10 cellular contexts compared by ENCODE assay signal in the genomic region with DNA sequence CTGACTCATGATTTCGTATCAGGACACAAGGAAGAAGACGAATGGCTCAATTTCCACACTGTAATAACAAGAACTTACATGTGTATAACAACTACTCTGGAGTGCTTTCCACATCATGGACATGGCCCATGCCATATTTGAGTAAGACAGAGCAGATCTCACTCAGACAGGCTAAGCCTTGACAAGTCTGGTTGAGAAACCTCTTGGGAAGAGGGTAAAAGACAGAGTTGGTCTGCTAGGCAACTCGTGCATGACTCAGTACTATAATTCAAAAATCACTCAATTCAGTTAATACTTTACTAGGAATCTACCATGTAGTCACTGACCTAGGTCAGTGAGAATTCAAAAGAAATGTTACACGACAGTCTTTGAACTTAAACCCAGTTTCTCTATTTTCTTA. TPM values are rescaled to one million over a fixed set of nuclear protein-coding genes. Genes with fewer than 3 reads are reported as not detected.
A peak's percentile ranks its signal among the peaks of the same experiment; 100 is the strongest.
DNase-seq lines count a peak whose midpoint lies in the region; ATAC-seq and TF ChIP-seq lines count a peak whose summit lies in the region.
"Had no signal": no experiment of that assay in that cellular context is flagged by ENCODE, and none has a peak within 500 bp of the region (broad histone marks: within the 10 kb centered on the region; RNA-seq: fewer than 3 reads in every experiment).

No MANE protein-coding gene starts in this region.

- TF ChIP-seq POLR2A in suprapubic skin (IDR thresholded peaks at IDR 0.05), result no peak
- no peak for TF ChIP-seq POLR2A in esophagus muscularis mucosa (IDR thresholded peaks at IDR 0.05; ENCODE audit: low read depth)

- intact Hi-C loops in esophagus muscularis mucosa (cut with DNase I), result no loop called here

- TF ChIP-seq EP300 in suprapubic skin (IDR thresholded peaks at IDR 0.05) (no peak), esophagus muscularis mucosa (IDR thresholded peaks at IDR 0.05) (no peak)

- H3K27ac ChIP-seq in suprapubic skin (no peak overlapping the region), esophagus muscularis mucosa (replicated peaks in 1 of 4) (no peak overlapping the region)
- H3K27ac ChIP-seq: transverse colon had no signal

- H3K9me3 ChIP-seq in suprapubic skin (no peaks in the 10 kb centered on the region), esophagus muscularis mucosa (no peaks in the 10 kb centered on the region)
- H3K9me3 ChIP-seq: transverse colon had no signal

- ATAC-seq in GM18498 (IDR thresholded peaks at IDR 0.05; ENCODE audit: unreplicated experiment) (peak; percentile 81), GM21723 (IDR thresholded peaks at IDR 0.05; ENCODE audit: unreplicated experiment) (peak; percentile 51), HG03558 (IDR thresholded peaks at IDR 0.05; ENCODE audit: extremely low read depth, unreplicated experiment) (peak; percentile 97)

- 64% methylated on average over 4 of the region's 4 CpGs for WGBS in suprapubic skin
- WGBS in esophagus muscularis mucosa, result 93% methylated on average over 4 of the region's 4 CpGs

- H3K4me3 ChIP-seq in suprapubic skin (no peak overlapping the region), esophagus muscularis mucosa (no peak overlapping the region)
- H3K4me3 ChIP-seq: transverse colon had no signal

- no peaks in the 10 kb centered on the region for H3K27me3 ChIP-seq in suprapubic skin
- peaks cover 0 to 7% (median 0%) of the 10 kb centered on the region in 4 donors for H3K27me3 ChIP-seq in esophagus muscularis mucosa
- H3K27me3 ChIP-seq: transverse colon had no signal

- no peak for TF ChIP-seq CTCF in suprapubic skin (IDR thresholded peaks at IDR 0.05)
- no peak for TF ChIP-seq CTCF in esophagus muscularis mucosa (IDR thresholded peaks at IDR 0.05)

- H3K4me1 ChIP-seq in suprapubic skin (peaks cover 21% of the 10 kb centered on the region), esophagus muscularis mucosa (peaks cover under 1 to 2% (median under 1%) of the 10 kb centered on the region in 4 donors)

- peak; percentile 86 for DNase-seq in glomerular visceral epithelial cell (ENCODE audit: extremely low spot score)
- DNase-seq in suprapubic skin (ENCODE audit: low spot score in 2 of 2), result no peak
- DNase-seq in OCI-M2 (lab: John Stamatoyannopoulos, UW; ENCODE audit: unreplicated experiment), result no peak
- DNase-seq in esophagus muscularis mucosa (ENCODE audit: extremely low spot score), result no peak
- DNase-seq in NCI-H2107 (lab: John Stamatoyannopoulos, UW), result no peak
- DNase-seq: NCI-H1092 treated with DMSO at 0.1 percent for 48 hours, transverse colon had no signal

- H3K36me3 ChIP-seq in suprapubic skin, result peaks cover 30% of the 10 kb centered on the region
- H3K36me3 ChIP-seq in esophagus muscularis mucosa, result peaks cover 22 to 60% (median 42%) of the 10 kb centered on the region in 4 donors

RNA-seq across cellular contexts. Expression of a gene that starts 5.7 kb away (rescaled TPM):
- total RNA-seq in suprapubic skin, result 10 to 100 TPM in 2 of 4 donors, 1 to 10 TPM in 2; 4.9 to 17.1 (median 7.9) TPM
- total RNA-seq in esophagus muscularis mucosa, result 1 to 10 TPM; 5.4 to 7.5 (median 6.8) TPM

RNA-seq across cellular contexts. Expression of a gene that starts 38.8 kb away (rescaled TPM):
- 100 to 1,000 TPM in 1 of 4 donors, 10 to 100 TPM in 3; 86.0 to 331 (median 95.2) TPM for total RNA-seq in suprapubic skin
- total RNA-seq in esophagus muscularis mucosa, result 10 to 100 TPM; 29.5 to 34.0 (median 33.1) TPM

RNA-seq across cellular contexts. Expression of a gene that starts 43.6 kb away (rescaled TPM):
- total RNA-seq in suprapubic skin, result 10 to 100 TPM; 16.0 to 33.8 (median 24.5) TPM
- total RNA-seq in esophagus muscularis mucosa, result 1 to 10 TPM; 2.1 to 5.5 (median 4.4) TPM
